9 cellular contexts compared by ENCODE assay signal in genomic region chr14:88130057-88130432, GRCh38.
DNase-seq lines count a peak whose midpoint lies in the region; ATAC-seq and TF ChIP-seq lines count a peak whose summit lies in the region.
"Had no signal": no experiment of that assay in that cellular context is flagged by ENCODE, and none has a peak within 500 bp of the region (broad histone marks: within the 10 kb centered on the region; RNA-seq: fewer than 3 reads in every experiment).

No MANE protein-coding gene starts in this region.

- peak overlapping the region; percentile 37 for H3K4me3 Mint-ChIP-seq in activated CD4-positive, alpha-beta memory T cell treated with anti-CD3 and anti-CD28 coated beads, Interleukin-2, amount 10 ng/mL, durations not matched to agents 7 days and 5 days
- H3K4me3 Mint-ChIP-seq in activated CD4-positive, alpha-beta memory T cell treated with anti-CD3 and anti-CD28 coated beads for 36 hours, result no peak overlapping the region

- CTCF ChIA-PET in activated CD4-positive, alpha-beta memory T cell treated with anti-CD3 and anti-CD28 coated beads, Interleukin-2, amount 10 ng/mL, durations not matched to agents 7 days and 5 days (lab: Charles Lee), result interaction anchor here (0.8 to 1.2 kb wide), 2 partner anchors 59 to 185 kb away, joined by 3 to 5 read pairs; no protein-coding TSS in a partner anchor
- CTCF ChIA-PET in activated CD4-positive, alpha-beta memory T cell treated with anti-CD3 and anti-CD28 coated beads for 36 hours (lab: Charles Lee), result interaction anchor here (1.0 to 1.2 kb wide), 2 partner anchors 38 to 116 kb away, joined by 3 to 5 read pairs; no protein-coding TSS in a partner anchor
- CTCF ChIA-PET in GM10248 (lab: Yijun Ruan, JAX), result no interaction called here

- H3K27ac ChIP-seq in foreskin keratinocyte (no peak overlapping the region), subcutaneous abdominal adipose tissue (ENCODE audit: low read depth, low read length) (peak overlapping the region; percentile 65), gastrocnemius medialis (no peak overlapping the region)

- no peak for TF ChIP-seq POLR2A in gastrocnemius medialis (IDR thresholded peaks at IDR 0.05)

- in situ Hi-C loops in gastrocnemius medialis (cut with MboI; ENCODE audit: low sequenced_read_pairs in 4 of 4), result no loop called here

- H3K4me3 ChIP-seq in subcutaneous abdominal adipose tissue (ENCODE audit: low read depth in 1 of 5, low read length in 5 of 5) (peak overlapping the region in 1 of 5 donors; percentile 33), gastrocnemius medialis (no peak overlapping the region)

- H3K36me3 ChIP-seq in subcutaneous abdominal adipose tissue (ENCODE audit: control insufficient read depth in 5 of 5, insufficient read depth in 5 of 5, low read length in 5 of 5), result no peaks in the 10 kb centered on the region
- no peaks in the 10 kb centered on the region for H3K36me3 ChIP-seq in gastrocnemius medialis

- H3K27me3 ChIP-seq in foreskin keratinocyte (no peaks in the 10 kb centered on the region), subcutaneous abdominal adipose tissue (ENCODE audit: control insufficient read depth in 5 of 5, insufficient read depth in 4 of 5, low read length in 5 of 5) (no peaks in the 10 kb centered on the region), gastrocnemius medialis (no peaks in the 10 kb centered on the region)

- no peak for DNase-seq in activated CD4-positive, alpha-beta memory T cell treated with anti-CD3 and anti-CD28 coated beads, Interleukin-2, amount 10 ng/mL, durations not matched to agents 7 days and 5 days
- DNase-seq in activated CD4-positive, alpha-beta memory T cell treated with anti-CD3 and anti-CD28 coated beads for 36 hours, result no peak
- no peak for DNase-seq in foreskin keratinocyte
- DNase-seq in activated CD8-positive, alpha-beta memory T cell treated with anti-CD3 and anti-CD28 coated beads, Interleukin-2, amount 50 U/mL, for 48 hours, result no peak
- DNase-seq in GM10248 (ENCODE audit: extremely low spot score), result no peak
- no peak for DNase-seq in gastrocnemius medialis
- DNase-seq: NCI-H146 had no signal

- ATAC-seq in HG03469 (IDR thresholded peaks at IDR 0.05; ENCODE audit: unreplicated experiment) (peak; percentile 31), foreskin keratinocyte (peak; percentile 6), gastrocnemius medialis (no peak)

- peaks cover 0 to 7% (median 0%) of the 10 kb centered on the region in 5 donors for H3K9me3 ChIP-seq in subcutaneous abdominal adipose tissue (ENCODE audit: control insufficient read depth in 5 of 5, low read length in 5 of 5)
- H3K9me3 ChIP-seq in gastrocnemius medialis, result no peaks in the 10 kb centered on the region

- POLR2A ChIA-PET in activated CD4-positive, alpha-beta memory T cell treated with anti-CD3 and anti-CD28 coated beads, Interleukin-2, amount 10 ng/mL, durations not matched to agents 7 days and 5 days (lab: Charles Lee), result interaction anchor here (1.0 to 1.4 kb wide), 2 partner anchors 39 to 137 kb away, joined by 3 to 6 read pairs; partner anchors contain the start of gene GALC
- POLR2A ChIA-PET in activated CD4-positive, alpha-beta memory T cell treated with anti-CD3 and anti-CD28 coated beads for 36 hours (lab: Charles Lee), result interaction anchor here (1.1 kb wide), 1 partner anchor 137 kb away, joined by 3 read pairs; the partner anchor contains the start of gene GALC
- POLR2A ChIA-PET in GM10248 (lab: Yijun Ruan, JAX), result no interaction called here

- TF ChIP-seq CTCF in foreskin keratinocyte (conservative IDR thresholded peaks at IDR 0.05) (no peak), GM10248 (IDR thresholded peaks at IDR 0.05; ENCODE audit: control extremely low read depth, extremely low read depth, low read depth, missing control alignments) (no peak), gastrocnemius medialis (IDR thresholded peaks at IDR 0.05 in 4 of 5, conservative IDR thresholded peaks at IDR 0.05 in 1 of 5) (no peak)

- H3K4me1 ChIP-seq in foreskin keratinocyte (peaks cover 9% of the 10 kb centered on the region), subcutaneous abdominal adipose tissue (ENCODE audit: control insufficient read depth in 5 of 5, insufficient read depth in 5 of 5, low read length in 5 of 5) (peaks cover 0 to 24% (median 21%) of the 10 kb centered on the region in 5 donors), gastrocnemius medialis (no peaks in the 10 kb centered on the region)

- peaks cover 5% of the 10 kb centered on the region for H3K27me3 Mint-ChIP-seq in activated CD4-positive, alpha-beta memory T cell treated with anti-CD3 and anti-CD28 coated beads, Interleukin-2, amount 10 ng/mL, durations not matched to agents 7 days and 5 days
- H3K27me3 Mint-ChIP-seq in activated CD4-positive, alpha-beta memory T cell treated with anti-CD3 and anti-CD28 coated beads for 36 hours, result peaks cover 3% of the 10 kb centered on the region

- no peaks in the 10 kb centered on the region for H3K36me3 Mint-ChIP-seq in activated CD4-positive, alpha-beta memory T cell treated with anti-CD3 and anti-CD28 coated beads, Interleukin-2, amount 10 ng/mL, durations not matched to agents 7 days and 5 days (ENCODE audit: low read depth)
- peaks cover 2% of the 10 kb centered on the region for H3K36me3 Mint-ChIP-seq in activated CD4-positive, alpha-beta memory T cell treated with anti-CD3 and anti-CD28 coated beads for 36 hours

- H3K27ac Mint-ChIP-seq in activated CD4-positive, alpha-beta memory T cell treated with anti-CD3 and anti-CD28 coated beads, Interleukin-2, amount 10 ng/mL, durations not matched to agents 7 days and 5 days, result no peak overlapping the region
- no peak overlapping the region for H3K27ac Mint-ChIP-seq in activated CD4-positive, alpha-beta memory T cell treated with anti-CD3 and anti-CD28 coated beads for 36 hours

- peaks cover 17% of the 10 kb centered on the region for H3K4me1 Mint-ChIP-seq in activated CD4-positive, alpha-beta memory T cell treated with anti-CD3 and anti-CD28 coated beads, Interleukin-2, amount 10 ng/mL, durations not matched to agents 7 days and 5 days
- H3K4me1 Mint-ChIP-seq in activated CD4-positive, alpha-beta memory T cell treated with anti-CD3 and anti-CD28 coated beads for 36 hours (ENCODE audit: low read depth), result peaks cover 21% of the 10 kb centered on the region

- H3K9ac ChIP-seq in subcutaneous abdominal adipose tissue (ENCODE audit: low read length in 5 of 5), result peak overlapping the region in 1 of 5 donors; percentile 14

- intact Hi-C loops in activated CD4-positive, alpha-beta memory T cell treated with anti-CD3 and anti-CD28 coated beads for 36 hours (cut with micrococcal nuclease), result no loop called here
- intact Hi-C loops in gastrocnemius medialis (cut with DNase I; ENCODE audit: low total_unique reads), result no loop called here

- peaks cover 8% of the 10 kb centered on the region for H3K9me3 Mint-ChIP-seq in activated CD4-positive, alpha-beta memory T cell treated with anti-CD3 and anti-CD28 coated beads, Interleukin-2, amount 10 ng/mL, durations not matched to agents 7 days and 5 days
- peaks cover 10% of the 10 kb centered on the region for H3K9me3 Mint-ChIP-seq in activated CD4-positive, alpha-beta memory T cell treated with anti-CD3 and anti-CD28 coated beads for 36 hours

Comparison
In these comparisons a context has a peak if more than half of its experiments do, and no peak if none do; other contexts are left out.
1. ATAC-seq: peak in HG03469 (single experiment) and foreskin keratinocyte (single experiment); none in gastrocnemius medialis (0 of 2).